Comparison of ENCODE assay signal across 23 cellular contexts in the genomic region with DNA sequence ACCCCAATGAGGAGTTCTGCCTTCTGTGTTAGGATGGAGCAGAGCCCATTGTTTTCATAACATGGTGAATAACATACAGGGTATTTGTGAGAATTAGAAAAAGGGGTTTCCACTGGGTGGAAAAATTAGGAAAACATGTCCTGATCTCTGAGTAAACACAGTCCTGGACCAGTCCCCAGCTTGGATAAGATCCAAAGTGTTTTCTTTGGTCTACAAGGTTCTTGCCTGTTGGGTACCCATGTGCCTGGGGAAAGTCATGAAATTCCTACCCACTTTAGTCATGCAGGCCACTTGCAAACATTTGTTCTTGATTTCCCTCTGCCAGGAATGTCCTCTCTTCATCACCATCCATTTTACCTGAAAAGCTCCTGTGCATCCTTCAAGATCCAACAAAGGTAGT.
DNase-seq lines count a peak whose midpoint lies in the region; ATAC-seq, FAIRE-seq and TF ChIP-seq lines count a peak whose summit lies in the region.
"Had no signal": no experiment of that assay in that cellular context is flagged by ENCODE, and none has a peak within 500 bp of the region (broad histone marks: within the 10 kb centered on the region; RNA-seq: fewer than 3 reads in every experiment).

No MANE protein-coding gene starts in this region.

- H3K9me3 ChIP-seq in MG63: no peaks in the 10 kb centered on the region
- H3K9me3 ChIP-seq: Peyer's patch had no signal

- TF ChIP-seq POLR2A in GM12891 (IDR thresholded peaks at IDR 0.05; ENCODE audit: low read depth, low read length): no peak
- TF ChIP-seq POLR2A in erythroblast (IDR thresholded peaks at IDR 0.05; ENCODE audit: low read length): no peak

- peaks cover 15% of the 10 kb centered on the region for H3K4me1 Mint-ChIP-seq in nephron

- DNase-seq in AG10803 (ENCODE audit: low read depth) (peak; percentile 6), MG63 (peak; percentile 27), fibroblast of gingiva (ENCODE audit: low read depth) (peak; percentile 71), DMS79 treated with DMSO at 0.1 percent for 48 hours (lab: John Stamatoyannopoulos, UW) (no peak), GM12891 (ENCODE audit: insufficient read length, low spot score) (no peak), erythroblast (lab: John Stamatoyannopoulos, UW) (no peak)
- DNase-seq: 8988T, AML-193, DMS53, NCI-H1417, NCI-H1694 treated with DMSO at 0.1 percent for 48 hours, NCI-H2081 treated with DMSO at 0.1 percent for 48 hours, NCI-H2171 treated with DMSO at 0.1 percent for 48 hours, NCI-H524 treated with DMSO at 0.1 percent for 48 hours, Peyer's patch had no signal

- H3K4me3 ChIP-seq in AG10803 (ENCODE audit: low read length): no peak overlapping the region
- H3K4me3 ChIP-seq in MG63: no peak overlapping the region
- H3K4me3 ChIP-seq: GM12878, Peyer's patch had no signal

- no peaks in the 10 kb centered on the region for H3K27me3 ChIP-seq in MG63
- H3K27me3 ChIP-seq: Peyer's patch had no signal

- TF ChIP-seq CTCF in AG10803 (conservative IDR thresholded peaks at IDR 0.05; ENCODE audit: low read length) (no peak), nephron (IDR thresholded peaks at IDR 0.05; ENCODE audit: unreplicated experiment in 3 of 3) (no peak)

- H3K27me3 Mint-ChIP-seq in nephron (ENCODE audit: low read depth): no peaks in the 10 kb centered on the region

- H3K9me3 Mint-ChIP-seq in nephron: peaks cover 5% of the 10 kb centered on the region

- no peaks in the 10 kb centered on the region for H3K36me3 ChIP-seq in MG63
- H3K36me3 ChIP-seq: Peyer's patch had no signal

- peak overlapping the region; percentile 87 to 93 (median 93) for H3K27ac Mint-ChIP-seq in nephron
- H3K27ac Mint-ChIP-seq: IgD-negative memory B cell had no signal

- no peak for FAIRE-seq in GM12891 (lab: Jason Lieb, UNC)
- FAIRE-seq: D721Med, GM12878, H1 had no signal

- peaks cover 3% of the 10 kb centered on the region for H3K36me3 Mint-ChIP-seq in nephron (ENCODE audit: low read depth)
- H3K36me3 Mint-ChIP-seq: IgD-negative memory B cell had no signal

- H3K4me3 Mint-ChIP-seq in nephron: no peak overlapping the region
- H3K4me3 Mint-ChIP-seq: IgD-negative memory B cell had no signal

- ATAC-seq in GM21576 (IDR thresholded peaks at IDR 0.05; ENCODE audit: unreplicated experiment): no peak
- ATAC-seq: GM12878, HCT116, SK-N-SH treated with all-trans-retinoic acid at 6 μM for 48 hours had no signal

TF ChIP-seq in GM12891, 5 proteins besides CTCF, POLR2A, EP300 and RAD21:
- TF ChIP-seq POLR2AphosphoS5 (IDR thresholded peaks at IDR 0.05; ENCODE audit: low read depth, low read length): no peak
- no peak for TF ChIP-seq POU2F2 (IDR thresholded peaks at IDR 0.05; ENCODE audit: low read depth, low read length)
- no peak for TF ChIP-seq SPI1 (IDR thresholded peaks at IDR 0.05; ENCODE audit: low read depth, low read length)
- no peak for TF ChIP-seq PAX5 (IDR thresholded peaks at IDR 0.05; ENCODE audit: insufficient read depth, low read length, severe bottlenecking)
- TF ChIP-seq TAF1 (IDR thresholded peaks at IDR 0.05; ENCODE audit: low read depth, low read length): no peak

Comparison
In these comparisons a context has a peak if more than half of its experiments do, and no peak if none do; other contexts are left out.
1. DNase-seq: peak in AG10803 (single experiment), MG63 (single experiment) and fibroblast of gingiva (single experiment); none in DMS79 treated with DMSO at 0.1 percent for 48 hours (single experiment), GM12891 (single experiment) and erythroblast (0 of 2).